In the genomic region with DNA sequence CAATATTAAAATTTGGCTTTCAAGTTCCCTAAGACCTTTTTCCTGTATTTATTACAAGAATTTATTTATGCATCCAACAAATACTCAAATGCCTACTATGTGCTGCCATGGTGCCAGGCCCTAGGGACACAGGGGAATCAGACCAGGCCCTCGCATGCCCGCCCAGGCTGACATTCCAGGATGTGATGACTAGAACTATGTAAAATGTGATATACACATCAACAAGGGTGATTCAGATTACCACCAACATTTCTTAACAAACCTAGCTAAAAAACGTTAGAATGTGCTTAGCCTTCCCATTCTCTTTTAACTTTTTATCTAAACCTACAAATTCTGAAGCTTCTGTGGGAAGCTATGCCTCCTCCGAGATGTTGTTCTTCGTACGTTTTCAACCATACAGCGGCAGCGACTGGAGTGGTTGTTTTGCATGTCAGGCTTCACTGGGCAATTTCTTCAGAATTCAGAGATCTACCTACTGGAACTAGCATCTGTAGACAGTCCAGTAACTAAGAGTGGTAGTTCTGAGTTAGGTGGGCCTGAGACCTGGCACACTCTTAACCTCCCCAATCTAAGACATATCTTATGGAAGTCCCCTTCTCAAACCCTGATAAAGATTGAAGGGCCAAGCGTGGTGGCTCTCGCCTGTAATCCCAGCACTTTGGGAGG, we compare ENCODE assay signal across 8 cellular contexts. TPM values are rescaled to one million over a fixed set of nuclear protein-coding genes. Genes with fewer than 3 reads are reported as not detected.
DNase-seq lines count a peak whose midpoint lies in the region; ATAC-seq, FAIRE-seq and TF ChIP-seq lines count a peak whose summit lies in the region.

No MANE protein-coding gene starts in this region.

- H3K27me3 Mint-ChIP-seq in mesothelial cell of epicardium (ENCODE audit: low read depth): no peaks in the 10 kb centered on the region
- no peaks in the 10 kb centered on the region for H3K27me3 Mint-ChIP-seq in activated CD8-positive, alpha-beta T cell treated with anti-CD3 and anti-CD28 coated beads for 36 hours

- CTCF ChIA-PET in activated CD8-positive, alpha-beta T cell treated with anti-CD3 and anti-CD28 coated beads for 36 hours (lab: Charles Lee): interaction anchor here (1.2 kb wide), 1 partner anchor 151 kb away, joined by 4 read pairs; no protein-coding TSS in a partner anchor

- H3K27ac Mint-ChIP-seq in mesothelial cell of epicardium: no peak overlapping the region
- no peak overlapping the region for H3K27ac Mint-ChIP-seq in activated CD8-positive, alpha-beta T cell treated with anti-CD3 and anti-CD28 coated beads for 36 hours

- peak; percentile 74 for FAIRE-seq in GM18507 (lab: Jason Lieb, UNC)

- intact Hi-C loops in activated CD8-positive, alpha-beta T cell treated with anti-CD3 and anti-CD28 coated beads for 36 hours (cut with micrococcal nuclease): no loop called here

- no peaks in the 10 kb centered on the region for H3K9me3 ChIP-seq in mesodermal cell (ENCODE audit: control insufficient read depth, low read length)

- H3K4me3 ChIP-seq in mesodermal cell (ENCODE audit: extremely low read depth, insufficient read depth, low read length, poor library complexity, severe bottlenecking): no peak overlapping the region

- H3K4me1 ChIP-seq in mesodermal cell (ENCODE audit: control insufficient read depth, insufficient read depth, low read length, poor library complexity, severe bottlenecking): peaks cover 29% of the 10 kb centered on the region

- WGBS in mesodermal cell (ENCODE audit: insufficient coverage in 2 of 2), 2 experiments: 82 to 86% methylated on average over 6 to 8 of the region's 10 CpGs

- no peak for TF ChIP-seq CTCF in mesothelial cell of epicardium (IDR thresholded peaks at IDR 0.05; ENCODE audit: unreplicated experiment)
- no peak for TF ChIP-seq CTCF in activated CD8-positive, alpha-beta T cell treated with anti-CD3 and anti-CD28 coated beads for 36 hours (IDR thresholded peaks at IDR 0.05)

- H3K9me3 Mint-ChIP-seq in mesothelial cell of epicardium: no peaks in the 10 kb centered on the region
- no peaks in the 10 kb centered on the region for H3K9me3 Mint-ChIP-seq in activated CD8-positive, alpha-beta T cell treated with anti-CD3 and anti-CD28 coated beads for 36 hours

- peaks cover 45% of the 10 kb centered on the region for H3K4me1 Mint-ChIP-seq in mesothelial cell of epicardium
- peaks cover 44% of the 10 kb centered on the region for H3K4me1 Mint-ChIP-seq in activated CD8-positive, alpha-beta T cell treated with anti-CD3 and anti-CD28 coated beads for 36 hours (ENCODE audit: low read depth)

- ATAC-seq in HG03060 (IDR thresholded peaks at IDR 0.05; ENCODE audit: low read depth, unreplicated experiment): peak; percentile 32
- no peak for ATAC-seq in activated CD8-positive, alpha-beta T cell treated with anti-CD3 and anti-CD28 coated beads for 36 hours

- POLR2A ChIA-PET in activated CD8-positive, alpha-beta T cell treated with anti-CD3 and anti-CD28 coated beads for 36 hours (lab: Charles Lee): no interaction called here

- H3K36me3 Mint-ChIP-seq in mesothelial cell of epicardium: peaks cover 8% of the 10 kb centered on the region
- no peaks in the 10 kb centered on the region for H3K36me3 Mint-ChIP-seq in activated CD8-positive, alpha-beta T cell treated with anti-CD3 and anti-CD28 coated beads for 36 hours (ENCODE audit: low read depth)

- H3K36me3 ChIP-seq in mesodermal cell (ENCODE audit: control insufficient read depth, insufficient read depth, low read length): peaks cover 10% of the 10 kb centered on the region

- H3K27ac ChIP-seq in mesodermal cell (ENCODE audit: low read depth, low read length, severe bottlenecking): peak overlapping the region; percentile 76

- DNase-seq in GM18507 (ENCODE audit: extremely low spot score, insufficient read length, low read depth): no peak
- peak; percentile 84 for DNase-seq in astrocyte of the hippocampus (ENCODE audit: low read depth, low spot score)
- no peak for DNase-seq in mesothelial cell of epicardium (ENCODE audit: low spot score in 2 of 2, unreplicated experiment in 2 of 2)
- no peak for DNase-seq in stimulated activated CD8-positive, alpha-beta memory T cell treated with anti-CD3 and anti-CD28 coated beads, Interleukin-4, amount 100 ng/mL, for 48 hours
- no peak for DNase-seq in activated CD8-positive, alpha-beta T cell treated with anti-CD3 and anti-CD28 coated beads for 36 hours
- DNase-seq in GM19240 (ENCODE audit: insufficient read length, low spot score): no peak

- no peak overlapping the region for H3K4me3 Mint-ChIP-seq in mesothelial cell of epicardium
- no peak overlapping the region for H3K4me3 Mint-ChIP-seq in activated CD8-positive, alpha-beta T cell treated with anti-CD3 and anti-CD28 coated beads for 36 hours

RNA-seq across cellular contexts. Expression of a gene that starts 22.1 kb away (rescaled TPM):
- polyA plus RNA-seq in mesodermal cell (2013, experiment 1 of 2): 47.3 TPM
- 41.6 TPM for polyA plus RNA-seq in mesodermal cell (2013, experiment 2 of 2)
- total RNA-seq in mesothelial cell of epicardium: 54.8 to 57.1 TPM (median 57.1 TPM) in 3 replicates
- 10 to 100 TPM; 21.0 to 21.1 TPM for total RNA-seq in activated CD8-positive, alpha-beta T cell treated with anti-CD3 and anti-CD28 coated beads for 36 hours
